ENCODE assay signal across 8 cellular contexts in genomic region chr4:99808260-99808857, GRCh38. TPM values are rescaled to one million over a fixed set of nuclear protein-coding genes. Genes with fewer than 3 reads are reported as not detected.
DNase-seq lines count a peak whose midpoint lies in the region; ATAC-seq, FAIRE-seq and TF ChIP-seq lines count a peak whose summit lies in the region.

No MANE protein-coding gene starts in this region.

- H3K27ac Mint-ChIP-seq in activated naive CD4-positive, alpha-beta T cell treated with anti-CD3 and anti-CD28 coated beads, Interleukin-2, amount 10 ng/mL, durations not matched to agents 7 days and 5 days, result no peak overlapping the region

- no peak for FAIRE-seq in frontal cortex (lab: Jason Lieb, UNC)

- peaks cover 14% of the 10 kb centered on the region; the same call in 1 of the 2 replicates for H3K27me3 ChIP-seq in SK-N-SH (ENCODE audit: insufficient read depth)
- no peaks in the 10 kb centered on the region for H3K27me3 ChIP-seq in left ventricle myocardium inferior (ENCODE audit: low read depth)

- ATAC-seq in GM21526 (IDR thresholded peaks at IDR 0.05; ENCODE audit: low FRiP score, unreplicated experiment), result peak; percentile 90

- no peaks in the 10 kb centered on the region for H3K79me2 ChIP-seq in SK-N-SH (ENCODE audit: insufficient read depth)

- H3K4me3 ChIP-seq in SK-N-SH (ENCODE audit: low read depth in 2 of 2, low read length in 1 of 2) (no peak overlapping the region), left ventricle myocardium inferior (no peak overlapping the region)

- H3K9me3 Mint-ChIP-seq in activated naive CD4-positive, alpha-beta T cell treated with anti-CD3 and anti-CD28 coated beads, Interleukin-2, amount 10 ng/mL, durations not matched to agents 7 days and 5 days, result no peaks in the 10 kb centered on the region

- TF ChIP-seq EP300 in SK-N-SH (IDR thresholded peaks at IDR 0.05; ENCODE audit: borderline replicate concordance in 1 of 2, low read depth in 1 of 2, low read length in 1 of 2), result no peak

- TF ChIP-seq RAD21 in SK-N-SH (IDR thresholded peaks at IDR 0.05; ENCODE audit: low read length), result peak; percentile 81

- H4K20me1 ChIP-seq in SK-N-SH (ENCODE audit: insufficient read depth), result no peaks in the 10 kb centered on the region

- WGBS in SK-N-SH (ENCODE audit: low lambda C conversion rate), result 31% methylated on average over 13 of the region's 13 CpGs

- peak; percentile 71 for TF ChIP-seq CTCF in SK-N-SH (IDR thresholded peaks at IDR 0.05)
- peak; percentile 76 for TF ChIP-seq CTCF in left ventricle myocardium inferior (IDR thresholded peaks at IDR 0.05; ENCODE audit: borderline replicate concordance)

- H3K4me1 Mint-ChIP-seq in activated naive CD4-positive, alpha-beta T cell treated with anti-CD3 and anti-CD28 coated beads, Interleukin-2, amount 10 ng/mL, durations not matched to agents 7 days and 5 days, result peaks cover 14% of the 10 kb centered on the region

- H3K27me3 Mint-ChIP-seq in activated naive CD4-positive, alpha-beta T cell treated with anti-CD3 and anti-CD28 coated beads, Interleukin-2, amount 10 ng/mL, durations not matched to agents 7 days and 5 days, result peaks cover 34% of the 10 kb centered on the region

- H2AFZ ChIP-seq in SK-N-SH (ENCODE audit: low read depth), result no peak overlapping the region

- H3K9me2 ChIP-seq in SK-N-SH, result no peaks in the 10 kb centered on the region

- POLR2A ChIA-PET in SK-N-SH (lab: Yijun Ruan, JAX), result interaction anchor here (1.2 kb wide), 1 partner anchor 245 kb away, joined by 4 read pairs; the partner anchor contains the start of gene TRMT10A

- CTCF ChIA-PET in SK-N-SH (lab: Yijun Ruan, JAX), result interaction anchor here (0.6 to 3.0 kb wide), 36 partner anchors 9 to 345 kb away, joined by 3 to 25 read pairs (median 4); partner anchors contain the start of genes LAMTOR3 and TRMT10A
- CTCF ChIA-PET in activated naive CD4-positive, alpha-beta T cell treated with anti-CD3 and anti-CD28 coated beads, Interleukin-2, amount 10 ng/mL, durations not matched to agents 7 days and 5 days (lab: Charles Lee), result interaction anchor here (0.6 to 3.5 kb wide), 43 partner anchors 9 to 813 kb away, joined by 3 to 41 read pairs (median 3); partner anchors contain the start of genes C4orf17, DAPP1, METAP1 and TRMT10A

- no peak overlapping the region for H3K4me3 Mint-ChIP-seq in activated naive CD4-positive, alpha-beta T cell treated with anti-CD3 and anti-CD28 coated beads, Interleukin-2, amount 10 ng/mL, durations not matched to agents 7 days and 5 days

- H3K36me3 Mint-ChIP-seq in activated naive CD4-positive, alpha-beta T cell treated with anti-CD3 and anti-CD28 coated beads, Interleukin-2, amount 10 ng/mL, durations not matched to agents 7 days and 5 days, result no peaks in the 10 kb centered on the region

- H3K9ac ChIP-seq in SK-N-SH, result no peak overlapping the region

- H3K36me3 ChIP-seq in SK-N-SH (replicated peaks in 1 of 2; ENCODE audit: control insufficient read depth in 1 of 2, insufficient read depth in 2 of 2, low read length in 1 of 2), result no peaks in the 10 kb centered on the region
- H3K36me3 ChIP-seq in left ventricle myocardium inferior, result no peaks in the 10 kb centered on the region

- DNase-seq in ELF-1 (ENCODE audit: low read depth, low spot score) (peak; percentile 79), HT1080 (ENCODE audit: low read depth) (peak; percentile 62), SK-N-SH (peak; percentile 57), left ventricle myocardium inferior (peak; percentile 48), frontal cortex (ENCODE audit: low spot score in 2 of 2) (no peak)
- peak; percentile 82 for DNase-seq in activated naive CD4-positive, alpha-beta T cell treated with anti-CD3 and anti-CD28 coated beads, Interleukin-2, amount 10 ng/mL, durations not matched to agents 7 days and 5 days
- DNase-seq in stimulated activated CD4-positive, alpha-beta T cell treated with anti-CD3 and anti-CD28 coated beads, Interleukin-15, amount 100 ng/mL, for 48 hours (ENCODE audit: low read depth in 2 of 2), result peak; percentile 61 to 63

- H3K4me2 ChIP-seq in SK-N-SH, result no peak overlapping the region

- no peaks in the 10 kb centered on the region for H3F3A ChIP-seq in SK-N-SH (replicated peaks; ENCODE audit: insufficient read depth)

- H3K9me3 ChIP-seq in SK-N-SH (no peaks in the 10 kb centered on the region), left ventricle myocardium inferior (replicated peaks) (no peaks in the 10 kb centered on the region)

- H3K27ac ChIP-seq in SK-N-SH (ENCODE audit: low read depth in 2 of 2, low read length in 1 of 2) (no peak overlapping the region), left ventricle myocardium inferior (replicated peaks) (no peak overlapping the region)

- H3K4me1 ChIP-seq in SK-N-SH (ENCODE audit: control insufficient read depth in 1 of 2, insufficient read depth in 2 of 2, low read depth in 1 of 2, low read length in 1 of 2) (no peaks in the 10 kb centered on the region), left ventricle myocardium inferior (peaks cover 21% of the 10 kb centered on the region)

- intact Hi-C loops in left ventricle myocardium inferior (cut with micrococcal nuclease), result loop anchor here (2.0 kb wide), 1 partner anchor 248 kb away; no protein-coding TSS in a partner anchor

TF ChIP-seq in SK-N-SH, 30 proteins besides CTCF, POLR2A, EP300 and RAD21:
- TF ChIP-seq SMC3 (IDR thresholded peaks at IDR 0.05; ENCODE audit: low read depth, low read length) (peak; percentile 74), USF1 (IDR thresholded peaks at IDR 0.05; ENCODE audit: borderline replicate concordance, low read depth) (no peak)

RNA-seq across cellular contexts. Expression of gene DAPP1, which starts 8.3 kb away (rescaled TPM):
- total RNA-seq in HT1080 (2014; rRNA removed; shearing (Covaris generic)), result 0.20 TPM in 1 of 2 replicates, not detected in the other
- polyA plus RNA-seq in HT1080 (2015; cell fraction: cytosol; rRNA removed), result not detected in 2 replicates
- not detected in 2 replicates for polyA plus RNA-seq in HT1080 (2015; cell fraction: nucleus; rRNA removed)
- polyA plus RNA-seq in SK-N-SH (2012; rRNA removed), result not detected in 2 replicates
- not detected in 2 replicates for polyA plus RNA-seq in SK-N-SH (2012; cell fraction: cytosol; rRNA removed)
- polyA plus RNA-seq in SK-N-SH (2012; cell fraction: nucleus; rRNA removed), result not detected in 2 replicates
- total RNA-seq in left ventricle myocardium inferior (0.74 TPM), frontal cortex (0.41 TPM)

Comparison
In these comparisons a context has a peak if more than half of its experiments do, and no peak if none do; other contexts are left out.
1. DNase-seq: peak in ELF-1 (single experiment), HT1080 (single experiment), SK-N-SH (single experiment), activated naive CD4-positive, alpha-beta T cell treated with anti-CD3 and anti-CD28 coated beads, Interleukin-2, amount 10 ng/mL, durations not matched to agents 7 days and 5 days (single experiment), left ventricle myocardium inferior (single experiment) and stimulated activated CD4-positive, alpha-beta T cell treated with anti-CD3 and anti-CD28 coated beads, Interleukin-15, amount 100 ng/mL, for 48 hours (2 of 2); none in frontal cortex (0 of 2).